11 cellular contexts compared by ENCODE assay signal in genomic region chr11:15276616-15277015, GRCh38.
DNase-seq lines count a peak whose midpoint lies in the region; ATAC-seq, FAIRE-seq and TF ChIP-seq lines count a peak whose summit lies in the region.
"Had no signal": no experiment of that assay in that cellular context is flagged by ENCODE, and none has a peak within 500 bp of the region (broad histone marks: within the 10 kb centered on the region; RNA-seq: fewer than 3 reads in every experiment).

No MANE protein-coding gene starts in this region.

- TF ChIP-seq POLR2A in K562 (conservative IDR thresholded peaks at IDR 0.05), result no peak

- H3K4me3 ChIP-seq in K562, result no peak overlapping the region
- H3K4me3 ChIP-seq: left lung had no signal

- no peak overlapping the region for H3K4me2 ChIP-seq in K562 (ENCODE audit: insufficient read depth, low read length)

- 0% methylated on average over 3 of the region's 3 CpGs for WGBS in K562 (ENCODE audit: insufficient coverage, low coverage, missing lambda C conversion rate)

- no peaks in the 10 kb centered on the region for H3K36me3 ChIP-seq in K562 (ENCODE audit: control insufficient read depth, insufficient read depth, low read length)
- H3K36me3 ChIP-seq: left lung had no signal

- peak; percentile 24 for DNase-seq in DMS153 (lab: John Stamatoyannopoulos, UW)
- DNase-seq in DMS153 treated with DMSO at 0.1 percent for 48 hours (lab: John Stamatoyannopoulos, UW; ENCODE audit: unreplicated experiment), result no peak
- peak; percentile 36 for DNase-seq in NCI-H128 (lab: John Stamatoyannopoulos, UW; ENCODE audit: unreplicated experiment)
- peak in 3 of 4 experiments; percentile 14 to 18 (median 15) for DNase-seq in K562 (ENCODE audit: extremely low read depth in 1 of 4, low spot score in 3 of 4)
- DNase-seq in osteocyte (ENCODE audit: extremely low spot score, unreplicated experiment), result no peak
- no peak for DNase-seq in activated CD4-positive, alpha-beta T cell treated with anti-CD3 and anti-CD28 coated beads, Interleukin-2, amount 10 ng/mL, durations not matched to agents 24 days and 14 days
- DNase-seq: left lung had no signal

- H4K20me1 ChIP-seq in K562 (replicated peaks; ENCODE audit: control insufficient read depth, insufficient read depth, low read length), result no peaks in the 10 kb centered on the region

- no peaks in the 10 kb centered on the region for H3K9me1 ChIP-seq in K562 (ENCODE audit: control insufficient read depth, insufficient read depth, low read length)

- peak in 2 of 3 experiments; percentile 35 to 37; a peak in 4 of 6 replicates for TF ChIP-seq CTCF in K562 (IDR thresholded peaks at IDR 0.05 in 2 of 3, conservative IDR thresholded peaks at IDR 0.05 in 1 of 3; ENCODE audit: insufficient read depth in 2 of 3, low read depth in 1 of 3, low read length in 3 of 3)
- TF ChIP-seq CTCF in osteocyte (IDR thresholded peaks at IDR 0.05), result peak; percentile 49

- in situ Hi-C loops in K562 (cut with MboI), result no loop called here

- no peaks in the 10 kb centered on the region for H3K79me2 ChIP-seq in K562 (ENCODE audit: control insufficient read depth, insufficient read depth, low read length)

- peak overlapping the region; percentile 33 for H3K4me3 Mint-ChIP-seq in osteocyte (ENCODE audit: unreplicated experiment)
- no peak overlapping the region for H3K4me3 Mint-ChIP-seq in activated CD4-positive, alpha-beta T cell treated with anti-CD3 and anti-CD28 coated beads, Interleukin-2, amount 10 ng/mL, durations not matched to agents 24 days and 14 days
- H3K4me3 Mint-ChIP-seq: central memory CD8-positive, alpha-beta T cell had no signal

- H3K4me1 Mint-ChIP-seq in osteocyte (ENCODE audit: unreplicated experiment), result peaks cover 19% of the 10 kb centered on the region
- no peaks in the 10 kb centered on the region for H3K4me1 Mint-ChIP-seq in activated CD4-positive, alpha-beta T cell treated with anti-CD3 and anti-CD28 coated beads, Interleukin-2, amount 10 ng/mL, durations not matched to agents 24 days and 14 days
- H3K4me1 Mint-ChIP-seq: central memory CD8-positive, alpha-beta T cell had no signal

- H3K27me3 ChIP-seq in K562 (ENCODE audit: control insufficient read depth in 2 of 2, insufficient read depth in 2 of 2, low read length in 2 of 2), result no peaks in the 10 kb centered on the region
- H3K27me3 ChIP-seq: left lung had no signal

- ATAC-seq in K562 (no peak), GM21423 (IDR thresholded peaks at IDR 0.05; ENCODE audit: unreplicated experiment) (no peak), GM18511 (IDR thresholded peaks at IDR 0.05; ENCODE audit: unreplicated experiment) (no peak)
- ATAC-seq: left lung had no signal

- POLR2A ChIA-PET in K562 (lab: Yijun Ruan, JAX), result no interaction called here

- no peak overlapping the region for H3K27ac ChIP-seq in K562 (ENCODE audit: extremely low read depth, low read depth, low read length)
- H3K27ac ChIP-seq: left lung had no signal

- no peak overlapping the region for H3K27ac Mint-ChIP-seq in osteocyte (ENCODE audit: unreplicated experiment)
- H3K27ac Mint-ChIP-seq in activated CD4-positive, alpha-beta T cell treated with anti-CD3 and anti-CD28 coated beads, Interleukin-2, amount 10 ng/mL, durations not matched to agents 24 days and 14 days, result no peak overlapping the region

- intact Hi-C loops in K562 (cut with micrococcal nuclease), result no loop called here
- intact Hi-C loops in activated CD4-positive, alpha-beta T cell treated with anti-CD3 and anti-CD28 coated beads, Interleukin-2, amount 10 ng/mL, durations not matched to agents 24 days and 14 days (cut with micrococcal nuclease), result no loop called here

- no peaks in the 10 kb centered on the region for H3K9me3 ChIP-seq in K562 (replicated peaks; ENCODE audit: control insufficient read depth, insufficient read depth, low read depth, low read length)
- H3K9me3 ChIP-seq: left lung had no signal

- H3K27me3 Mint-ChIP-seq in osteocyte (ENCODE audit: unreplicated experiment), result peaks cover 2% of the 10 kb centered on the region
- peaks cover 8% of the 10 kb centered on the region for H3K27me3 Mint-ChIP-seq in activated CD4-positive, alpha-beta T cell treated with anti-CD3 and anti-CD28 coated beads, Interleukin-2, amount 10 ng/mL, durations not matched to agents 24 days and 14 days

- H3K36me3 Mint-ChIP-seq in osteocyte (ENCODE audit: unreplicated experiment), result no peaks in the 10 kb centered on the region
- H3K36me3 Mint-ChIP-seq in activated CD4-positive, alpha-beta T cell treated with anti-CD3 and anti-CD28 coated beads, Interleukin-2, amount 10 ng/mL, durations not matched to agents 24 days and 14 days (ENCODE audit: low read depth), result no peaks in the 10 kb centered on the region

- no TSS peak for BruUV-seq in K562 (replicated peaks; lab: Mats Ljungman, UMichigan)

- TF ChIP-seq EP300 in K562 (IDR thresholded peaks at IDR 0.05; ENCODE audit: low read length), result no peak

- no peak for FAIRE-seq in K562 (lab: Jason Lieb, UNC)
- FAIRE-seq: A204.1 had no signal

- no peak overlapping the region for H3K9ac ChIP-seq in K562 (ENCODE audit: insufficient read depth in 1 of 2, low read depth in 2 of 2, low read length in 2 of 2)

- CTCF ChIA-PET in K562 (lab: Yijun Ruan, JAX; ENCODE audit: low intra/inter-chr PET ratio), result no interaction called here

- TF ChIP-seq RAD21 in K562 (CRISPR knock-in tag; conservative IDR thresholded peaks at IDR 0.05 in 1 of 2, IDR thresholded peaks at IDR 0.05 in 1 of 2), result peak in 1 of 2 experiments; percentile 25; a peak in 2 of 4 replicates

- H3K9me3 Mint-ChIP-seq in osteocyte (ENCODE audit: unreplicated experiment), result no peaks in the 10 kb centered on the region
- H3K9me3 Mint-ChIP-seq in activated CD4-positive, alpha-beta T cell treated with anti-CD3 and anti-CD28 coated beads, Interleukin-2, amount 10 ng/mL, durations not matched to agents 24 days and 14 days, result no peaks in the 10 kb centered on the region
- H3K9me3 Mint-ChIP-seq: central memory CD8-positive, alpha-beta T cell had no signal

- H2AFZ ChIP-seq in K562 (ENCODE audit: low read depth, low read length), result no peak overlapping the region

- no peaks in the 10 kb centered on the region for H3K4me1 ChIP-seq in K562 (replicated peaks in 1 of 2; ENCODE audit: control insufficient read depth in 2 of 2, insufficient read depth in 2 of 2, low read length in 2 of 2)
- H3K4me1 ChIP-seq: left lung had no signal

TF ChIP-seq in K562, 482 proteins besides CTCF, POLR2A, EP300 and RAD21:
- no peak for TF ChIP-seq ZNF280B (CRISPR knock-in tag; IDR thresholded peaks at IDR 0.05)
- TF ChIP-seq SAP30 (IDR thresholded peaks at IDR 0.05; ENCODE audit: borderline replicate concordance, insufficient read depth, low read depth, low read length, poor library complexity, severe bottlenecking), result no peak
- no peak for TF ChIP-seq RHOXF2B (CRISPR knock-in tag; conservative IDR thresholded peaks at IDR 0.05)
- no peak for TF ChIP-seq BRD9 (IDR thresholded peaks at IDR 0.05; ENCODE audit: low read depth, partially characterized antibody)
- TF ChIP-seq COPS2 (conservative IDR thresholded peaks at IDR 0.05), result no peak

Comparison
In these comparisons a context has a peak if more than half of its experiments do, and no peak if none do; other contexts are left out.
1. DNase-seq: peak in DMS153 (single experiment), NCI-H128 (single experiment) and K562 (3 of 4); none in DMS153 treated with DMSO at 0.1 percent for 48 hours (single experiment), osteocyte (single experiment) and activated CD4-positive, alpha-beta T cell treated with anti-CD3 and anti-CD28 coated beads, Interleukin-2, amount 10 ng/mL, durations not matched to agents 24 days and 14 days (single experiment).